14 cellular contexts compared by ENCODE assay signal in the genomic region with DNA sequence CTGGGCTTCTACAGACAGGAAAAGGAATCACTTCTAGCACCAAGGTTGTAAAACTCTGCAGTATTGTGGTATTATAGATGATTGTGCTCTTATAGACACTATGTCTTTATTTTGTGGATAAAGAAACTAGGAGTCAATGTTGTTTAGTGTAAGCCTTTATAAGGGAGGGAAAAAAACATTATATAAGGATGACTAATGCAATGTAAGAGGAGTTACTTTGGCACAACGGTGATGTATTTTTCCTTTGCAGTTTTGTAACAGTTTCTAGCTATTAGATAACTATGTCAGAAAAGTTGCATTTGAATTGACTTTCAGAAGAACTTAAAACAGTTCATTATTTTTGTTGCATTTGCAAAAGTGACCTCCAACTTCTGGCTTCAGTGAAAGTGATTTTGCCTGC.
DNase-seq lines count a peak whose midpoint lies in the region; ATAC-seq and TF ChIP-seq lines count a peak whose summit lies in the region.
"Had no signal": no experiment of that assay in that cellular context is flagged by ENCODE, and none has a peak within 500 bp of the region (broad histone marks: within the 10 kb centered on the region; RNA-seq: fewer than 3 reads in every experiment).

No MANE protein-coding gene starts in this region.

- peaks cover 9% of the 10 kb centered on the region for H3K9me3 Mint-ChIP-seq in activated CD4-positive, alpha-beta T cell treated with anti-CD3 and anti-CD28 coated beads, Interleukin-2, amount 10 ng/mL, durations not matched to agents 7 days and 5 days

- no peaks in the 10 kb centered on the region for H3K27me3 Mint-ChIP-seq in activated CD4-positive, alpha-beta T cell treated with anti-CD3 and anti-CD28 coated beads, Interleukin-2, amount 10 ng/mL, durations not matched to agents 7 days and 5 days

- H3K27ac Mint-ChIP-seq in activated CD4-positive, alpha-beta T cell treated with anti-CD3 and anti-CD28 coated beads, Interleukin-2, amount 10 ng/mL, durations not matched to agents 7 days and 5 days, result no peak overlapping the region

- TF ChIP-seq CTCF in omental fat pad (IDR thresholded peaks at IDR 0.05), result no peak

- H3K4me1 Mint-ChIP-seq in activated CD4-positive, alpha-beta T cell treated with anti-CD3 and anti-CD28 coated beads, Interleukin-2, amount 10 ng/mL, durations not matched to agents 7 days and 5 days, result no peaks in the 10 kb centered on the region

- CTCF ChIA-PET in activated CD4-positive, alpha-beta T cell treated with anti-CD3 and anti-CD28 coated beads, Interleukin-2, amount 10 ng/mL, durations not matched to agents 7 days and 5 days (lab: Charles Lee), result no interaction called here

- POLR2A ChIA-PET in activated CD4-positive, alpha-beta T cell treated with anti-CD3 and anti-CD28 coated beads, Interleukin-2, amount 10 ng/mL, durations not matched to agents 7 days and 5 days (lab: Charles Lee), result no interaction called here

- peak; percentile 66 for ATAC-seq in omental fat pad (ENCODE audit: low FRiP score)

- no peaks in the 10 kb centered on the region for H3K36me3 Mint-ChIP-seq in activated CD4-positive, alpha-beta T cell treated with anti-CD3 and anti-CD28 coated beads, Interleukin-2, amount 10 ng/mL, durations not matched to agents 7 days and 5 days (ENCODE audit: low read depth)

- no peak overlapping the region for H3K4me3 Mint-ChIP-seq in activated CD4-positive, alpha-beta T cell treated with anti-CD3 and anti-CD28 coated beads, Interleukin-2, amount 10 ng/mL, durations not matched to agents 7 days and 5 days

- peak; percentile 5 for DNase-seq in GM03348 (ENCODE audit: low spot score)
- DNase-seq in RPMI7951 (ENCODE audit: low read depth), result peak; percentile 13
- DNase-seq in dedifferentiated amniotic fluid mesenchymal stem cell (ENCODE audit: extremely low spot score), result peak; percentile 31
- no peak for DNase-seq in omental fat pad (ENCODE audit: low spot score)
- no peak for DNase-seq in NCI-H2171 (lab: John Stamatoyannopoulos, UW)
- no peak for DNase-seq in activated CD4-positive, alpha-beta T cell treated with anti-CD3 and anti-CD28 coated beads, Interleukin-2, amount 10 ng/mL, durations not matched to agents 7 days and 5 days
- no peak for DNase-seq in midbrain (lab: John Stamatoyannopoulos, UW)
- DNase-seq in SK-N-DZ (ENCODE audit: low spot score), result no peak
- DNase-seq: KG1, NCI-H1417 treated with DMSO at 0.1 percent for 48 hours, NCI-H187 treated with DMSO at 0.1 percent for 48 hours, NCI-H226, NCI-H524, NCI-H82 had no signal

Comparison
In these comparisons a context has a peak if more than half of its experiments do, and no peak if none do; other contexts are left out.
1. DNase-seq: peak in GM03348 (single experiment), RPMI7951 (single experiment) and dedifferentiated amniotic fluid mesenchymal stem cell (single experiment); none in omental fat pad (single experiment), NCI-H2171 (single experiment), activated CD4-positive, alpha-beta T cell treated with anti-CD3 and anti-CD28 coated beads, Interleukin-2, amount 10 ng/mL, durations not matched to agents 7 days and 5 days (single experiment), midbrain (single experiment) and SK-N-DZ (single experiment).